In the genomic region with DNA sequence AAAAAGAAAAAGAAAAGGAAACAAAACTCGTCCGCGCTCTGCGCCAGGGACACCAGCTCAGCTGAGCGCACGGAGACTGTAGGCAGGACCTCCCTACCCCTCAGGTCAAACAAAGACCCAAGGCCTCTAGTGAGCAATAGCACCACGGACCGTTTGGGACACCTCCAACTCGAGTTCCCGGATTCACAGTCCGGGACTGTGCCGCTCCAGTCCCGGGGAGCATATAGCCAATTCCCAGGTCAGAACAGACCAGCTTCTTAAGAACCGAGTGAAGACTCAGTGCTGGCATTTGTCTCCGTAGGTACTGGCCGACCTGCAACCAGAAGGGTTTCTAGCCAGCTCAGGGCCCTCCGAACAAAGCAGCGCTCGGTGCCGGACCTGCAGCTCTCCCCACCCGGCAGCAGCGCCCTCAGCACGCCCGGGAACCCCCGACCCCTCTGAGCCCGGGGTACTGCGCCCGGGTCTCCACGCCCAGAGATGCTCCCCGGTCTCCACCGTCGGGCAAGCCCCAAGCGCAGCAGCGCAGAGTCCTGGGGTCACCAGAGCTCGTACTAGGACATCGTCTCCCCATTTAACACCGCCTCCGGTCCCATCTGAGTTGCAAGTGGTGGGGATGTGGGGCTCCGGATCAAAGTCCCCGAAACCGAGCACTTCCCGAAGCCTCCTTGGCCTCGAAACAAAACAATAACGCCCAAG, we compare ENCODE assay signal across 8 cellular contexts. TPM values are rescaled to one million over a fixed set of nuclear protein-coding genes. Genes with fewer than 3 reads are reported as not detected.
A peak's percentile ranks its signal among the peaks of the same experiment; 100 is the strongest.
DNase-seq lines count a peak whose midpoint lies in the region; ATAC-seq, FAIRE-seq and TF ChIP-seq lines count a peak whose summit lies in the region.

No MANE protein-coding gene starts in this region.

- H3K9me3 Mint-ChIP-seq in IgD-negative memory B cell (no peaks in the 10 kb centered on the region), memory B cell (peaks cover 1% of the 10 kb centered on the region)
- H3K9me3 Mint-ChIP-seq in activated CD4-positive, alpha-beta T cell treated with anti-CD3 and anti-CD28 coated beads, Interleukin-2, amount 10 ng/mL, durations not matched to agents 7 days and 5 days, result no peaks in the 10 kb centered on the region

- CTCF ChIA-PET in activated CD4-positive, alpha-beta T cell treated with anti-CD3 and anti-CD28 coated beads, Interleukin-2, amount 10 ng/mL, durations not matched to agents 7 days and 5 days (lab: Charles Lee), result interaction anchor here (0.6 to 1.8 kb wide), 11 partner anchors 10 to 479 kb away, joined by 3 to 6 read pairs (median 3); no protein-coding TSS in a partner anchor
- CTCF ChIA-PET in endothelial cell of umbilical vein (lab: Charles Lee), result interaction anchor here (0.6 to 3.6 kb wide), 16 partner anchors 10 to 486 kb away, joined by 3 to 67 read pairs (median 4); no protein-coding TSS in a partner anchor

- TF ChIP-seq EP300 in stomach (IDR thresholded peaks at IDR 0.05), result no peak

- peak overlapping the region; percentile 84 for H2AFZ ChIP-seq in endothelial cell of umbilical vein (ENCODE audit: low read depth, low read length)

- peak; percentile 4 for ATAC-seq in memory B cell (ENCODE audit: low read depth)

- H3K9me1 ChIP-seq in endothelial cell of umbilical vein (replicated peaks; ENCODE audit: control insufficient read depth, extremely low read depth, insufficient read depth, low read length), result no peaks in the 10 kb centered on the region

- peak overlapping the region; percentile 52 for H3K9ac ChIP-seq in endothelial cell of umbilical vein (replicated peaks; ENCODE audit: extremely low read depth, insufficient read depth, low read length)

- H3K27me3 ChIP-seq in endothelial cell of umbilical vein (ENCODE audit: control insufficient read depth in 2 of 2, insufficient read depth in 2 of 2, low read length in 2 of 2) (no peaks in the 10 kb centered on the region), stomach (no peaks in the 10 kb centered on the region)

- H3K4me2 ChIP-seq in endothelial cell of umbilical vein (ENCODE audit: insufficient read depth, low read length), result peak overlapping the region; percentile 98

- H3K9me3 ChIP-seq in endothelial cell of umbilical vein (replicated peaks; ENCODE audit: control insufficient read depth, insufficient read depth, low read length) (no peaks in the 10 kb centered on the region), stomach (no peaks in the 10 kb centered on the region)

- H3K36me3 Mint-ChIP-seq in IgD-negative memory B cell (peaks cover 2% of the 10 kb centered on the region), memory B cell (peaks cover 4% of the 10 kb centered on the region)
- no peaks in the 10 kb centered on the region for H3K36me3 Mint-ChIP-seq in activated CD4-positive, alpha-beta T cell treated with anti-CD3 and anti-CD28 coated beads, Interleukin-2, amount 10 ng/mL, durations not matched to agents 7 days and 5 days (ENCODE audit: low read depth)

- intact Hi-C loops in endothelial cell of umbilical vein (cut with micrococcal nuclease) (loop anchor here (1.0 to 2.0 kb wide), 4 partner anchors 64 to 371 kb away; no protein-coding TSS in a partner anchor), stomach (cut with DNase I; ENCODE audit: low total_unique reads) (loop anchor here (5.0 kb wide), 3 partner anchors 40 to 230 kb away; no protein-coding TSS in a partner anchor)

- H3K4me3 Mint-ChIP-seq in IgD-negative memory B cell (peak overlapping the region; percentile 89 to 99 (median 94)), memory B cell (peak overlapping the region; percentile 98)
- peak overlapping the region; percentile 77 for H3K4me3 Mint-ChIP-seq in activated CD4-positive, alpha-beta T cell treated with anti-CD3 and anti-CD28 coated beads, Interleukin-2, amount 10 ng/mL, durations not matched to agents 7 days and 5 days

- POLR2A ChIA-PET in activated CD4-positive, alpha-beta T cell treated with anti-CD3 and anti-CD28 coated beads, Interleukin-2, amount 10 ng/mL, durations not matched to agents 7 days and 5 days (lab: Charles Lee), result interaction anchor here (0.6 to 1.5 kb wide), 4 partner anchors 39 to 478 kb away, joined by 3 to 8 read pairs (median 4); no protein-coding TSS in a partner anchor
- POLR2A ChIA-PET in endothelial cell of umbilical vein (lab: Charles Lee), result interaction anchor here (1.4 to 2.0 kb wide), 3 partner anchors 41 to 97 kb away, joined by 6 to 10 read pairs (median 9); no protein-coding TSS in a partner anchor

- H4K20me1 ChIP-seq in endothelial cell of umbilical vein (replicated peaks; ENCODE audit: control insufficient read depth, extremely low read depth, insufficient read depth, low read length), result no peaks in the 10 kb centered on the region

- H3K27me3 Mint-ChIP-seq in IgD-negative memory B cell (no peaks in the 10 kb centered on the region), memory B cell (no peaks in the 10 kb centered on the region)
- peaks cover 35% of the 10 kb centered on the region for H3K27me3 Mint-ChIP-seq in activated CD4-positive, alpha-beta T cell treated with anti-CD3 and anti-CD28 coated beads, Interleukin-2, amount 10 ng/mL, durations not matched to agents 7 days and 5 days

- H3K27ac ChIP-seq in endothelial cell of umbilical vein (ENCODE audit: insufficient read depth, low read depth, low read length) (no peak overlapping the region), stomach (peak overlapping the region; percentile 83 to 91 (median 88))

- no peak for TF ChIP-seq POLR2A in endothelial cell of umbilical vein (IDR thresholded peaks at IDR 0.05; ENCODE audit: low read depth, low read length)
- no peak for TF ChIP-seq POLR2A in stomach (IDR thresholded peaks at IDR 0.05)

- peak overlapping the region; percentile 22 to 93 (median 53) for H3K4me3 ChIP-seq in endothelial cell of umbilical vein (replicated peaks in 1 of 3; ENCODE audit: insufficient read depth in 1 of 3, low read depth in 1 of 3, low read length in 3 of 3)
- H3K4me3 ChIP-seq in stomach, result peak overlapping the region; percentile 62 to 86 (median 70)

- dilution Hi-C loops in endothelial cell of umbilical vein (cut with MboI; ENCODE audit: extremely low pct_ligation_motif_present, low sequenced_read_pairs), result no loop called here

- H3K4me1 Mint-ChIP-seq in IgD-negative memory B cell (peaks cover 25 to 29% (median 28%) of the 10 kb centered on the region in 3 donors), memory B cell (peaks cover 28% of the 10 kb centered on the region)
- H3K4me1 Mint-ChIP-seq in activated CD4-positive, alpha-beta T cell treated with anti-CD3 and anti-CD28 coated beads, Interleukin-2, amount 10 ng/mL, durations not matched to agents 7 days and 5 days, result peaks cover 24% of the 10 kb centered on the region

- peak overlapping the region; percentile 67 to 91 (median 90) for H3K27ac Mint-ChIP-seq in IgD-negative memory B cell
- peak overlapping the region; percentile 31 for H3K27ac Mint-ChIP-seq in activated CD4-positive, alpha-beta T cell treated with anti-CD3 and anti-CD28 coated beads, Interleukin-2, amount 10 ng/mL, durations not matched to agents 7 days and 5 days
- H3K27ac Mint-ChIP-seq in memory B cell, result peak overlapping the region; percentile 91

- H3K4me1 ChIP-seq in endothelial cell of umbilical vein (ENCODE audit: control insufficient read depth, extremely low read depth, insufficient read depth, low read length) (peaks cover 8% of the 10 kb centered on the region), stomach (peaks cover 17 to 51% (median 36%) of the 10 kb centered on the region in 4 donors)

- peak; percentile 63 for FAIRE-seq in endothelial cell of umbilical vein (lab: Jason Lieb, UNC)

- TSS peak; percentile 44 for BruUV-seq in endothelial cell of umbilical vein (replicated peaks; lab: Mats Ljungman, UMichigan)

- 0 to 1% (median 1%) methylated on average over 35 to 44 of the region's 44 CpGs for WGBS in stomach, 5 donors

- no peaks in the 10 kb centered on the region for H3K36me3 ChIP-seq in endothelial cell of umbilical vein (ENCODE audit: control insufficient read depth in 2 of 2, extremely low read depth in 1 of 2, insufficient read depth in 2 of 2, low read length in 2 of 2)
- H3K36me3 ChIP-seq in stomach, result no peaks in the 10 kb centered on the region

- TF ChIP-seq CTCF in endothelial cell of umbilical vein (IDR thresholded peaks at IDR 0.05; ENCODE audit: extremely low read depth in 1 of 2, insufficient read depth in 1 of 2, low read depth in 1 of 2, low read length in 2 of 2), result no peak
- no peak for TF ChIP-seq CTCF in stomach (IDR thresholded peaks at IDR 0.05)

- no peaks in the 10 kb centered on the region for H3K79me2 ChIP-seq in endothelial cell of umbilical vein (ENCODE audit: control insufficient read depth, insufficient read depth, low read length)

- DNase-seq in EH (ENCODE audit: low read depth) (peak; percentile 59), endothelial cell of umbilical vein (ENCODE audit: low read depth, low spot score) (peak; percentile 66), memory B cell (ENCODE audit: low spot score in 2 of 2) (peak; percentile 21 to 52), stomach (peak; percentile 31), NCI-H1105 (lab: John Stamatoyannopoulos, UW) (no peak), NCI-H446 (lab: John Stamatoyannopoulos, UW) (no peak)
- peak; percentile 12 for DNase-seq in activated CD4-positive, alpha-beta T cell treated with anti-CD3 and anti-CD28 coated beads, Interleukin-2, amount 10 ng/mL, durations not matched to agents 7 days and 5 days

TF ChIP-seq in endothelial cell of umbilical vein, 7 proteins besides CTCF, POLR2A, EP300 and RAD21:
- TF ChIP-seq JUN (IDR thresholded peaks at IDR 0.05; ENCODE audit: borderline replicate concordance, insufficient read depth, insufficient read length, low read depth) (no peak), POLR2AphosphoS5 (IDR thresholded peaks at IDR 0.05; ENCODE audit: insufficient read depth, low read depth, low read length) (no peak), FOS (IDR thresholded peaks at IDR 0.05; ENCODE audit: borderline replicate concordance, insufficient read depth, low read length) (no peak), EZH2 (IDR thresholded peaks at IDR 0.05; ENCODE audit: borderline replicate concordance, low read depth, low read length, severe bottlenecking) (no peak), MYC (IDR thresholded peaks at IDR 0.05; ENCODE audit: low read depth, low read length) (no peak)

RNA-seq across cellular contexts. Expression of a gene that starts 0.6 kb away (rescaled TPM):
- 1.3 TPM for polyA plus RNA-seq in IgD-negative memory B cell
- under 1 TPM; 0.25 to 0.40 TPM for total RNA-seq in activated CD4-positive, alpha-beta T cell treated with anti-CD3 and anti-CD28 coated beads, Interleukin-2, amount 10 ng/mL, durations not matched to agents 7 days and 5 days
- total RNA-seq in endothelial cell of umbilical vein, result 6.6 and 9.8 TPM in 2 replicates
- polyA plus RNA-seq in endothelial cell of umbilical vein, result 2.1 and 2.4 TPM in 2 replicates
- polyA plus RNA-seq in endothelial cell of umbilical vein (2011; cell fraction: cytosol; rRNA removed), result 0.90 and 1.1 TPM in 2 replicates
- 5.8 and 6.6 TPM in 2 replicates for polyA plus RNA-seq in endothelial cell of umbilical vein (2011; cell fraction: nucleus; rRNA removed)
- polyA plus RNA-seq in endothelial cell of umbilical vein (2012), result 1.4 and 2.4 TPM in 2 replicates
- 18.9 and 43.9 TPM in 2 replicates for polyA minus RNA-seq in endothelial cell of umbilical vein
- 0.31 TPM for polyA minus RNA-seq in endothelial cell of umbilical vein (2011; cell fraction: cytosol; rRNA and poly(A)+ RNA removed)
- 13.8 and 17.9 TPM in 2 replicates for polyA minus RNA-seq in endothelial cell of umbilical vein (2011; cell fraction: nucleus; rRNA and poly(A)+ RNA removed)
- total RNA-seq in stomach, result 10 to 100 TPM; 16.2 to 75.3 (median 21.0) TPM
- 1 to 10 TPM; 1.9 to 4.9 (median 3.3) TPM for polyA plus RNA-seq in stomach

Comparison
In these comparisons a context has a peak if more than half of its experiments do, and no peak if none do; other contexts are left out.
1. DNase-seq: peak in EH (single experiment), activated CD4-positive, alpha-beta T cell treated with anti-CD3 and anti-CD28 coated beads, Interleukin-2, amount 10 ng/mL, durations not matched to agents 7 days and 5 days (single experiment), endothelial cell of umbilical vein (single experiment), memory B cell (2 of 2) and stomach (single experiment); none in NCI-H1105 (single experiment) and NCI-H446 (0 of 2).
2. H3K27ac Mint-ChIP-seq: peak in every context shown above with its lines; median percentile 91 in memory B cell; 90 in IgD-negative memory B cell; 31 in activated CD4-positive, alpha-beta T cell treated with anti-CD3 and anti-CD28 coated beads, Interleukin-2, amount 10 ng/mL, durations not matched to agents 7 days and 5 days.
3. Peak in every context shown above with its lines, with median percentiles within 50 percentile points of each other: H3K4me3 Mint-ChIP-seq.